26 cellular contexts compared by ENCODE assay signal in the genomic region with DNA sequence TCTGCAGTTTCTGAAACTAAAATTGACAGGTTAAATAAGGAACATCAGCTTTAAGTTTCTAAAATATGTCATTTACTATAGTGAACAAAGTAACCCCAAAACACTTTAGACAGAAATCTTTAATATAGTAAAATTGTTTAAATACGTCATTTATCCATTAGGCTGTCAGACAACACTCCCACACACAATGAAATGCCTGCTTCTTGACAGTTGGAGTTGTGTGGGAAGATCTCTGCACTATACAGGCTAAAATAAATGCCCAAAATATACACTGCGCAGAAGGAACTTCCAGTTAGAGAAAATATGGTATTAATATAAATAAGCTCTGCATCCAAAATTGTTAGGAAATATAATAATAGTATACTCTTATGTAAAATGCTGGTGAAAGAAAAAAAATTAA.
"Had no signal": no experiment of that assay in that cellular context is flagged by ENCODE, and none has a peak within 500 bp of the region (broad histone marks: within the 10 kb centered on the region; RNA-seq: fewer than 3 reads in every experiment).

No MANE protein-coding gene starts in this region.

- H3K4me1 Mint-ChIP-seq: naive thymus-derived CD4-positive, alpha-beta T cell; natural killer cell; nephron; neural crest cell; stimulated activated effector memory CD8-positive, alpha-beta T cell treated with anti-CD3 and anti-CD28 coated beads, Interleukin-12 subunit alpha, Interleukin-12 subunit beta, amount 100 ng/mL, for 72 hours; stimulated activated naive B cell treated with anti-CD40 and anti-IgM and Interleukin-4, amounts not matched to agents 10 μg/mL and 1 μg/mL and 100 μg/mL, for 72 hours had no signal

- H3K27me3 ChIP-seq: neutrophil, pancreas, right lobe of liver, sigmoid colon, stomach, thyroid gland, tibial nerve, upper lobe of left lung, vagina had no signal

- DNase-seq: naive thymus-derived CD4-positive, alpha-beta T cell; natural killer cell; pancreas; right cardiac atrium; right lobe of liver; sigmoid colon; small intestine; stimulated activated CD4-positive, alpha-beta T cell treated with anti-CD3 and anti-CD28 coated beads, Interleukin-15, amount 100 ng/mL, for 24 hours; stimulated activated CD4-positive, alpha-beta T cell treated with anti-CD3 and anti-CD28 coated beads, Interleukin-2, amount 100 ng/mL, for 24 hours; stimulated activated CD4-positive, alpha-beta T cell treated with anti-CD3 and anti-CD28 coated beads, Interleukin-2, amount 100 ng/mL, for 48 hours; stimulated activated CD4-positive, alpha-beta T cell treated with anti-CD3 and anti-CD28 coated beads, Interleukin-4, amount 100 ng/mL, for 24 hours; stimulated activated naive B cell treated with anti-CD40 and anti-IgM and Interleukin-4, amounts not matched to agents 10 μg/mL and 1 μg/mL and 100 μg/mL, for 72 hours; stimulated activated naive CD4-positive, alpha-beta T cell treated with Interleukin-2 at 50 U/mL for 16 hours; stomach; thyroid gland; trophoblast cell; upper lobe of left lung had no signal

- H3K27ac ChIP-seq: neutrophil, pancreas, prostate gland, right lobe of liver, sigmoid colon, stomach, thoracic aorta, thyroid gland, tibial nerve, upper lobe of left lung, vagina had no signal

- H3K4me3 Mint-ChIP-seq: naive thymus-derived CD4-positive, alpha-beta T cell; natural killer cell; nephron; neural crest cell; stimulated activated effector memory CD8-positive, alpha-beta T cell treated with anti-CD3 and anti-CD28 coated beads, Interleukin-12 subunit alpha, Interleukin-12 subunit beta, amount 100 ng/mL, for 72 hours; stimulated activated naive B cell treated with anti-CD40 and anti-IgM and Interleukin-4, amounts not matched to agents 10 μg/mL and 1 μg/mL and 100 μg/mL, for 72 hours; stimulated activated naive CD8-positive, alpha-beta T cell treated with anti-CD3 and anti-CD28 coated beads, Interleukin-15, Interleukin-2, amounts not matched to agents 100 ng/mL and 50 ng/mL, for 24 hours had no signal

- H3K9me3 Mint-ChIP-seq: nephron; neural crest cell; stimulated activated naive B cell treated with anti-CD40 and anti-IgM and Interleukin-4, amounts not matched to agents 10 μg/mL and 1 μg/mL and 100 μg/mL, for 72 hours had no signal

- H3K4me3 ChIP-seq: pancreas, prostate gland, right lobe of liver, sigmoid colon, stomach, thoracic aorta, thyroid gland, tibial nerve, upper lobe of left lung, vagina had no signal

- H3K36me3 ChIP-seq: neutrophil, pancreas, prostate gland, right lobe of liver, sigmoid colon, stomach, thoracic aorta, thyroid gland, tibial nerve, upper lobe of left lung, vagina had no signal

- H3K27ac Mint-ChIP-seq: naive thymus-derived CD4-positive, alpha-beta T cell; natural killer cell; nephron; stimulated activated effector memory CD8-positive, alpha-beta T cell treated with anti-CD3 and anti-CD28 coated beads, Interleukin-12 subunit alpha, Interleukin-12 subunit beta, amount 100 ng/mL, for 72 hours; stimulated activated naive B cell treated with anti-CD40 and anti-IgM and Interleukin-4, amounts not matched to agents 10 μg/mL and 1 μg/mL and 100 μg/mL, for 72 hours; stimulated activated naive CD8-positive, alpha-beta T cell treated with anti-CD3 and anti-CD28 coated beads, Interleukin-15, Interleukin-2, amounts not matched to agents 100 ng/mL and 50 ng/mL, for 24 hours had no signal

- H3K27me3 Mint-ChIP-seq: naive thymus-derived CD4-positive, alpha-beta T cell; stimulated activated naive B cell treated with anti-CD40 and anti-IgM and Interleukin-4, amounts not matched to agents 10 μg/mL and 1 μg/mL and 100 μg/mL, for 72 hours; stimulated activated naive CD8-positive, alpha-beta T cell treated with anti-CD3 and anti-CD28 coated beads, Interleukin-15, Interleukin-2, amounts not matched to agents 100 ng/mL and 50 ng/mL, for 24 hours had no signal

- H3K9me3 ChIP-seq: neutrophil, pancreas, prostate gland, right lobe of liver, sigmoid colon, stomach, thoracic aorta, thyroid gland, tibial nerve, upper lobe of left lung, vagina had no signal

- H3K4me1 ChIP-seq: pancreas, prostate gland, right lobe of liver, sigmoid colon, stomach, thyroid gland, tibial nerve, upper lobe of left lung, vagina had no signal

- H3K36me3 Mint-ChIP-seq: naive thymus-derived CD4-positive, alpha-beta T cell; stimulated activated effector memory CD8-positive, alpha-beta T cell treated with anti-CD3 and anti-CD28 coated beads, Interleukin-12 subunit alpha, Interleukin-12 subunit beta, amount 100 ng/mL, for 72 hours; stimulated activated naive B cell treated with anti-CD40 and anti-IgM and Interleukin-4, amounts not matched to agents 10 μg/mL and 1 μg/mL and 100 μg/mL, for 72 hours had no signal
